Comparison of ENCODE assay signal across 10 cellular contexts in the genomic region with DNA sequence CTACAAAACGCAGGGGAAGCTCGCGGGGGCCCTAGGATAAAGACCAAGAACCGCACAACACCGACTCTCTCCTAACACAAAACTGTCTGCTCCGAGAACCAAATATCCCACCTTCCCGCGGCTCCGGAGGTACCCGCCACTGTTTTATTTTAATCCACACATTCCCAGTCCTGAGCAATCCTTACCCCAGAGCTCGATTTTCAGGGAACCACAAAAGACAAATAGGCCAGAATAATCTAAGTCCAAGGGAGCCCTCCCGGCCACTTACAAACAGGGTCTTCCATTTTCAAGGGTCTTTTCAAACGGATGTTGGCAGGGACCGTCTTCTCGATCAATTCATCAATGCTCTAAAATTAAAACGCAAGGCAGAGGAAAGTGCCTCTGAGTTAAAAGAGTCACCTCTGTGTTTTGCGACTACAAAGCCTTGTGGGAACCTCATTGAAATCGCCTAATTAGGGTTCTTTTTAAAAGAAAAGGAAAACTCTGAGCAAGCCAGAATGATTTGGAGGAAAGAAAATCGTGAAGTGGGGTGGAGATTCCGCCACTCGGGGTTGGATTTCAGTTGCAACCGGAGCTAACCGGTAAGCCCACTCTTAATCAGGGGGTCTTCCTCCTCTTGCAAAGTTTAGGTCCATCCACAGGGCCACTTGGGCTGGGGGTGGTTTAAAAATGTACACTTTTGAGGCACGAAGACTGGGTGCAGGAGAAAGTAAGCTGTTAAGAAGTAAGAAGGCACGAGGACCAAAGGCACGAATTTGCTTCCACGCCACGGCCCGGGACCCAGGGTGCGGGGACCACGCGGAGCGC. TPM values are rescaled to one million over a fixed set of nuclear protein-coding genes. Genes with fewer than 3 reads are reported as not detected.
DNase-seq lines count a peak whose midpoint lies in the region; ATAC-seq lines count a peak whose summit lies in the region.
"Had no signal": no experiment of that assay in that cellular context is flagged by ENCODE, and none has a peak within 500 bp of the region (broad histone marks: within the 10 kb centered on the region; RNA-seq: fewer than 3 reads in every experiment).

No MANE protein-coding gene starts in this region.

- peaks cover 23% of the 10 kb centered on the region for H3K4me1 Mint-ChIP-seq in activated CD8-positive, alpha-beta memory T cell treated with anti-CD3 and anti-CD28 coated beads, Interleukin-2, amount 10 ng/mL, durations not matched to agents 7 days and 5 days
- H3K4me1 Mint-ChIP-seq in activated T-helper 17 cell treated with anti-CD3 and anti-CD28 coated beads, Interleukin-2, amount 50 U/mL, for 72 hours: peaks cover 6% of the 10 kb centered on the region

- H3K36me3 ChIP-seq in stomach smooth muscle (ENCODE audit: control insufficient read depth in 2 of 2, insufficient read depth in 2 of 2, low read length in 2 of 2): no peaks in the 10 kb centered on the region
- H3K36me3 ChIP-seq: brain microvascular endothelial cell had no signal

- no peaks in the 10 kb centered on the region for H3K9me3 ChIP-seq in stomach smooth muscle (ENCODE audit: control insufficient read depth in 2 of 2, low read length in 2 of 2)

- H3K4me1 ChIP-seq in stomach smooth muscle (ENCODE audit: control insufficient read depth, insufficient read depth, low read length): peaks cover 11% of the 10 kb centered on the region

- no peak overlapping the region for H3K27ac ChIP-seq in stomach smooth muscle (ENCODE audit: low read length)
- H3K27ac ChIP-seq: brain microvascular endothelial cell had no signal

- peaks cover 38 to 39% of the 10 kb centered on the region in 2 donors for H3K27me3 ChIP-seq in stomach smooth muscle (ENCODE audit: control insufficient read depth in 1 of 2, insufficient read depth in 2 of 2, low read length in 2 of 2)

- H3K36me3 Mint-ChIP-seq in activated CD8-positive, alpha-beta memory T cell treated with anti-CD3 and anti-CD28 coated beads, Interleukin-2, amount 10 ng/mL, durations not matched to agents 7 days and 5 days: no peaks in the 10 kb centered on the region
- H3K36me3 Mint-ChIP-seq in activated T-helper 17 cell treated with anti-CD3 and anti-CD28 coated beads, Interleukin-2, amount 50 U/mL, for 72 hours (ENCODE audit: low read depth): peaks cover 12% of the 10 kb centered on the region

- DNase-seq in activated CD8-positive, alpha-beta memory T cell treated with anti-CD3 and anti-CD28 coated beads, Interleukin-2, amount 10 ng/mL, durations not matched to agents 7 days and 5 days: no peak
- no peak for DNase-seq in activated CD8-positive, alpha-beta memory T cell treated with anti-CD3 and anti-CD28 coated beads for 24 hours
- DNase-seq in left kidney (ENCODE audit: low read depth, low spot score) (peak; percentile 62), DMS153 treated with DMSO at 0.1 percent for 48 hours (lab: John Stamatoyannopoulos, UW; ENCODE audit: unreplicated experiment) (no peak)
- DNase-seq: brain microvascular endothelial cell, OCI-M1 had no signal

- H3K4me3 Mint-ChIP-seq in activated CD8-positive, alpha-beta memory T cell treated with anti-CD3 and anti-CD28 coated beads, Interleukin-2, amount 10 ng/mL, durations not matched to agents 7 days and 5 days: peak overlapping the region; percentile 45
- peak overlapping the region; percentile 87 for H3K4me3 Mint-ChIP-seq in activated T-helper 17 cell treated with anti-CD3 and anti-CD28 coated beads, Interleukin-2, amount 50 U/mL, for 72 hours

- no peak for ATAC-seq in activated CD8-positive, alpha-beta memory T cell treated with anti-CD3 and anti-CD28 coated beads, Interleukin-2, amount 10 ng/mL, durations not matched to agents 7 days and 5 days
- ATAC-seq in activated T-helper 17 cell treated with anti-CD3 and anti-CD28 coated beads, Interleukin-2, amount 50 U/mL, for 72 hours (replicated peaks): no peak
- no peak for ATAC-seq in HG03175 (IDR thresholded peaks at IDR 0.05; ENCODE audit: unreplicated experiment)
- no peak for ATAC-seq in HG03571 (IDR thresholded peaks at IDR 0.05; ENCODE audit: unreplicated experiment)

- H3K9ac ChIP-seq in stomach smooth muscle (ENCODE audit: low read length in 2 of 2): no peak overlapping the region

- no peaks in the 10 kb centered on the region for H3K9me3 Mint-ChIP-seq in activated CD8-positive, alpha-beta memory T cell treated with anti-CD3 and anti-CD28 coated beads, Interleukin-2, amount 10 ng/mL, durations not matched to agents 7 days and 5 days (ENCODE audit: low read depth)
- H3K9me3 Mint-ChIP-seq in activated T-helper 17 cell treated with anti-CD3 and anti-CD28 coated beads, Interleukin-2, amount 50 U/mL, for 72 hours: no peaks in the 10 kb centered on the region

- peak overlapping the region; percentile 52 to 60 for H3K4me3 ChIP-seq in stomach smooth muscle (ENCODE audit: low read length in 2 of 2)

- CTCF ChIA-PET in activated CD8-positive, alpha-beta memory T cell treated with anti-CD3 and anti-CD28 coated beads, Interleukin-2, amount 10 ng/mL, durations not matched to agents 7 days and 5 days (lab: Charles Lee): interaction anchor here (1.3 kb wide), 1 partner anchor 76 kb away, joined by 5 read pairs; no protein-coding TSS in a partner anchor

- peaks cover 72% of the 10 kb centered on the region for H3K27me3 Mint-ChIP-seq in activated CD8-positive, alpha-beta memory T cell treated with anti-CD3 and anti-CD28 coated beads, Interleukin-2, amount 10 ng/mL, durations not matched to agents 7 days and 5 days
- peaks cover 41% of the 10 kb centered on the region for H3K27me3 Mint-ChIP-seq in activated T-helper 17 cell treated with anti-CD3 and anti-CD28 coated beads, Interleukin-2, amount 50 U/mL, for 72 hours

- no peak overlapping the region for H3K27ac Mint-ChIP-seq in activated CD8-positive, alpha-beta memory T cell treated with anti-CD3 and anti-CD28 coated beads, Interleukin-2, amount 10 ng/mL, durations not matched to agents 7 days and 5 days
- H3K27ac Mint-ChIP-seq in activated T-helper 17 cell treated with anti-CD3 and anti-CD28 coated beads, Interleukin-2, amount 50 U/mL, for 72 hours: no peak overlapping the region

RNA-seq across cellular contexts. Expression of a gene that starts 1.0 kb away (rescaled TPM):
- total RNA-seq in activated CD8-positive, alpha-beta memory T cell treated with anti-CD3 and anti-CD28 coated beads, Interleukin-2, amount 10 ng/mL, durations not matched to agents 7 days and 5 days: 1 to 10 TPM; 5.8 to 6.3 TPM
- total RNA-seq in activated T-helper 17 cell treated with anti-CD3 and anti-CD28 coated beads, Interleukin-2, amount 50 U/mL, for 72 hours: 10 to 100 TPM; 17.2 to 19.4 TPM
